In the genomic region with DNA sequence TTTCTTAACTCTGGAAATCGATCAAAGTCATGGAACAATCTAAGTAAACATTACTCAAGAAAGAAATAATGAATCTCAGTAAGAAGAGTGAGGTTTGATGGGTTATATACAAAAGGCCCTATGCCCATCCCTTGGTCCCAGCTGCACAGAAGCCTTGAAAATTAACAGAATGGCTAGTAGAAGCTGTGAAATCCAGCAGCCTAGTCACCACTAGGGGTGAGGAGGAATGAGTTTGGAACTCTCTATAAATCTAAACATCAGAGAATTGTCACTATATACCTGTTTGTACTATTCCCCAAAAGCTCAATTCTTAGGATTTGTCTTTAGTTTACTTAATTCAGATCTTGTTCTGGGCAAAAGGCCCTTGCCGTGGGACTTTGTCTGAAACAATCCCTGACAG, we compare ENCODE assay signal across 10 cellular contexts.
A peak's percentile ranks its signal among the peaks of the same experiment; 100 is the strongest.
DNase-seq lines count a peak whose midpoint lies in the region; ATAC-seq and TF ChIP-seq lines count a peak whose summit lies in the region.
"Had no signal": no experiment of that assay in that cellular context is flagged by ENCODE, and none has a peak within 500 bp of the region (broad histone marks: within the 10 kb centered on the region; RNA-seq: fewer than 3 reads in every experiment).

No MANE protein-coding gene starts in this region.

- H3K9me3 ChIP-seq in HCT116 (ENCODE audit: control insufficient read depth in 1 of 2, insufficient read depth in 1 of 2, low read depth in 1 of 2, low read length in 2 of 2) (no peaks in the 10 kb centered on the region), aorta (ENCODE audit: control insufficient read depth, low read length) (no peaks in the 10 kb centered on the region)

- WGBS in aorta, 2 donors: 65 to 86% methylated on average over 2 of the region's 2 CpGs

- H3K27me3 ChIP-seq in HCT116 (ENCODE audit: insufficient read depth, low read length) (no peaks in the 10 kb centered on the region), aorta (ENCODE audit: control insufficient read depth in 1 of 2, insufficient read depth in 2 of 2, low read length in 1 of 2) (no peaks in the 10 kb centered on the region)

- DNase-seq in HCT116 (ENCODE audit: low read depth, low spot score) (no peak), iPS-NIHi11 (ENCODE audit: low spot score) (peak; percentile 9), NCI-H524 treated with DMSO at 0.1 percent for 48 hours (lab: John Stamatoyannopoulos, UW) (no peak), foreskin fibroblast (no peak), aorta (no peak)
- DNase-seq: CD8-positive, alpha-beta T cell; COR-L47; DMS153; GF-D8 had no signal

- RAD21 ChIA-PET in HCT116 (lab: Charles Lee; ENCODE audit: low non-redundant PET in 1 of 2, low total read pairs in 2 of 2, uncharacterized antibody in 2 of 2, unreplicated experiment in 2 of 2): no interaction called here

- H3K79me2 ChIP-seq in HCT116 (ENCODE audit: insufficient read depth, low read length): no peaks in the 10 kb centered on the region

- TF ChIP-seq CTCF in HCT116 (IDR thresholded peaks at IDR 0.05 in 2 of 3, conservative IDR thresholded peaks at IDR 0.05 in 1 of 3; ENCODE audit: borderline replicate concordance in 1 of 3, insufficient read depth in 1 of 3, low read depth in 2 of 3, low read length in 2 of 3) (0 out of 6 replicates have a peak, but pooled peaks of 1 of the 3 experiments have one; percentile 11), VCaP (conservative IDR thresholded peaks at IDR 0.05) (peak; percentile 25; the same call in 1 of the 2 replicates), foreskin fibroblast (IDR thresholded peaks at IDR 0.05; ENCODE audit: low read depth, low read length) (no peak)

- no peaks in the 10 kb centered on the region for H4K20me1 ChIP-seq in HCT116 (ENCODE audit: insufficient read depth)

- no peak overlapping the region for H3K27ac ChIP-seq in HCT116 (ENCODE audit: low read depth, low read length)
- H3K27ac ChIP-seq in VCaP: no peak overlapping the region; the same call in 1 of the 2 replicates
- no peak overlapping the region for H3K27ac ChIP-seq in aorta (ENCODE audit: low read depth in 1 of 2, low read length in 2 of 2)

- CTCF ChIA-PET in HCT116 (lab: Charles Lee): interaction anchor here (1.4 kb wide), 1 partner anchor 27 kb away, joined by 3 read pairs; no protein-coding TSS in a partner anchor

- POLR2A ChIA-PET in HCT116 (lab: Charles Lee): no interaction called here

- no peak for TF ChIP-seq RAD21 in HCT116 (IDR thresholded peaks at IDR 0.05; ENCODE audit: low read depth)

- no peaks in the 10 kb centered on the region for H3K9me2 ChIP-seq in HCT116 (ENCODE audit: insufficient read depth)

- BruUV-seq in HCT116 (replicated peaks; lab: Mats Ljungman, UMichigan): no TSS peak

- H3K4me3 ChIP-seq in HCT116 (replicated peaks in 1 of 2; ENCODE audit: low read depth in 1 of 2, low read length in 2 of 2) (no peak overlapping the region), foreskin fibroblast (ENCODE audit: low read depth in 1 of 2, low read length in 2 of 2) (no peak overlapping the region), aorta (ENCODE audit: low read length in 2 of 2) (no peak overlapping the region)

- H3K4me2 ChIP-seq in HCT116 (ENCODE audit: low read length): no peak overlapping the region

- intact Hi-C loops in HCT116 (cut with micrococcal nuclease) (no loop called here), aorta (cut with DNase I) (no loop called here)

- H3K9ac ChIP-seq in HCT116 (ENCODE audit: low read length): no peak overlapping the region

- H2AFZ ChIP-seq in HCT116 (ENCODE audit: low read depth, low read length, poor library complexity, severe bottlenecking): peak overlapping the region; percentile 13

- H3K36me3 ChIP-seq in HCT116 (ENCODE audit: control insufficient read depth in 1 of 2, insufficient read depth in 2 of 2, low read length in 2 of 2) (no peaks in the 10 kb centered on the region), aorta (ENCODE audit: control insufficient read depth in 1 of 2, insufficient read depth in 2 of 2, low read length in 1 of 2) (no peaks in the 10 kb centered on the region)

- no peaks in the 10 kb centered on the region for H3K4me1 ChIP-seq in HCT116 (ENCODE audit: control insufficient read depth in 1 of 2, insufficient read depth in 2 of 2, low read length in 2 of 2)
- no peaks in the 10 kb centered on the region for H3K4me1 ChIP-seq in aorta (ENCODE audit: control insufficient read depth in 1 of 2, insufficient read depth in 2 of 2, low read length in 2 of 2)

- TF ChIP-seq POLR2A in HCT116 (IDR thresholded peaks at IDR 0.05; ENCODE audit: borderline replicate concordance, extremely low read depth, insufficient read depth, insufficient read length): no peak

- ATAC-seq in HCT116 (no peak), aorta (ENCODE audit: low FRiP score) (no peak)
- ATAC-seq: CD8-positive, alpha-beta T cell had no signal

TF ChIP-seq in HCT116, 20 proteins besides CTCF, POLR2A, EP300 and RAD21:
- TF ChIP-seq FOSL1 (IDR thresholded peaks at IDR 0.05; ENCODE audit: low read depth) (no peak), TCF7L2 (IDR thresholded peaks at IDR 0.05; ENCODE audit: borderline replicate concordance, extremely low read depth, insufficient read depth, insufficient read length) (no peak), EZH2phosphoT487 (IDR thresholded peaks at IDR 0.05; ENCODE audit: borderline replicate concordance) (no peak), ATF3 (IDR thresholded peaks at IDR 0.05) (no peak)
- TF ChIP-seq, protein P1, sequence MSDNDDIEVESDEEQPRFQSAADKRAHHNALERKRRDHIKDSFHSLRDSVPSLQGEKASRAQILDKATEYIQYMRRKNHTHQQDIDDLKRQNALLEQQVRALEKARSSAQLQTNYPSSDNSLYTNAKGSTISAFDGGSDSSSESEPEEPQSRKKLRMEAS (IDR thresholded peaks at IDR 0.05): no peak
